Comparison of ENCODE assay signal across 1 cellular context in the genomic region with DNA sequence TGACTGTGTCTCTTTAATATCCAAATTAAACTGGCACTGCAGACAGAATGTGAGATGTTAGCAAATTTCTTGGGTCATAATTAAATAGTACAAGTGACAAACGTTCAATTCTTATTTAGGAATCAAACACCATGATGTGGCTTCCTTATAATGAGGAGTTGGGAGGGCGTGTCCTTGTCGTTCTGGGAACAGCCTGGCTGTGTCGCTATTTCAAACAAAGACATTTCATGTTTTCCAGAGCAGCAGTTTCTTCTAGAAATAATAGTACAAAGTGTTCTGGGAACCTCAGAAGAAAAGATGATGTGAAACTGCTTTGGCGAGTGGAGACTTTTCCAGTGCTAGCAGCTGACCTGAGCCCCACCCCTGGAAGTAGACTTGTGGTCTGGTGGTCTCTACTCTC.
TF ChIP-seq lines count a peak whose summit lies in the region.

No MANE protein-coding gene starts in this region.

TF ChIP-seq in IMR-90, 13 proteins besides CTCF, POLR2A, EP300 and RAD21:
- TF ChIP-seq SMC3 (IDR thresholded peaks at IDR 0.05; ENCODE audit: low read depth, low read length) (peak; percentile 28; the same call in 1 of the 2 replicates), NFE2L2 (IDR thresholded peaks at IDR 0.05; ENCODE audit: low read depth, low read length) (no peak)
